In genomic region chr18:47120428-47120827, GRCh38 we compare ENCODE assay signal across 16 cellular contexts. TPM values are rescaled to one million over a fixed set of nuclear protein-coding genes. Genes with fewer than 3 reads are reported as not detected.
A peak's percentile ranks its signal among the peaks of the same experiment; 100 is the strongest.
DNase-seq lines count a peak whose midpoint lies in the region; ATAC-seq and TF ChIP-seq lines count a peak whose summit lies in the region.
"Had no signal": no experiment of that assay in that cellular context is flagged by ENCODE, and none has a peak within 500 bp of the region (broad histone marks: within the 10 kb centered on the region; RNA-seq: fewer than 3 reads in every experiment).

No MANE protein-coding gene starts in this region.

- H3K9me3 ChIP-seq in esophagus squamous epithelium (no peaks in the 10 kb centered on the region), H9 (ENCODE audit: control insufficient read depth, low read depth, low read length) (no peaks in the 10 kb centered on the region), upper lobe of left lung (no peaks in the 10 kb centered on the region)
- H3K9me3 ChIP-seq: colonic mucosa, lower lobe of right lung, psoas muscle had no signal

- TF ChIP-seq EP300 in upper lobe of left lung (IDR thresholded peaks at IDR 0.05), result no peak

- intact Hi-C loops in esophagus squamous epithelium (cut with DNase I), result no loop called here

- H3K27ac ChIP-seq in esophagus squamous epithelium (no peak overlapping the region), H9 (ENCODE audit: insufficient read length, low read depth, low read length) (no peak overlapping the region), upper lobe of left lung (no peak overlapping the region)
- H3K27ac ChIP-seq: colonic mucosa, lower lobe of right lung, psoas muscle had no signal

- TF ChIP-seq CTCF in esophagus squamous epithelium (IDR thresholded peaks at IDR 0.05) (no peak), H9 (conservative IDR thresholded peaks at IDR 0.05) (no peak), upper lobe of left lung (IDR thresholded peaks at IDR 0.05) (no peak)

- no peaks in the 10 kb centered on the region for H3K9me3 Mint-ChIP-seq in H9
- H3K9me3 Mint-ChIP-seq: CD4-positive, CD25-positive, alpha-beta regulatory T cell had no signal

- no peak overlapping the region for H3K4me3 Mint-ChIP-seq in H9
- H3K4me3 Mint-ChIP-seq: CD4-positive, CD25-positive, alpha-beta regulatory T cell had no signal

- H3K9ac ChIP-seq in H9 (ENCODE audit: extremely low read depth, insufficient read length, low read length), result no peak overlapping the region

- no peak overlapping the region for H3K4me2 ChIP-seq in H9 (ENCODE audit: insufficient read depth, insufficient read length, low read length)

- no peak overlapping the region for H2BK20ac ChIP-seq in H9 (ENCODE audit: low read depth, low read length, poor library complexity, severe bottlenecking)

- H3K4me1 ChIP-seq in esophagus squamous epithelium, result no peaks in the 10 kb centered on the region
- H3K4me1 ChIP-seq in H9 (ENCODE audit: insufficient read depth, low read length), result no peaks in the 10 kb centered on the region; the same call in 1 of the 2 replicates
- H3K4me1 ChIP-seq in upper lobe of left lung, result no peaks in the 10 kb centered on the region
- H3K4me1 ChIP-seq: colonic mucosa, lower lobe of right lung, psoas muscle had no signal

- H2BK15ac ChIP-seq in H9 (ENCODE audit: low read depth, low read length), result no peak overlapping the region

- no peak overlapping the region for H2BK12ac ChIP-seq in H9 (ENCODE audit: insufficient read length, low read depth, low read length)

- no peaks in the 10 kb centered on the region for H3K79me1 ChIP-seq in H9 (ENCODE audit: insufficient read depth, low read depth, low read length, poor library complexity, severe bottlenecking)

- H3K36me3 ChIP-seq in esophagus squamous epithelium (peaks cover 0 to 75% (median 0%) of the 10 kb centered on the region in 3 donors), upper lobe of left lung (peaks cover 0 to 15% (median 0%) of the 10 kb centered on the region in 4 donors)
- H3K36me3 ChIP-seq: colonic mucosa had no signal

- H3T11ph ChIP-seq in H9 (ENCODE audit: low read length), result no peak overlapping the region

- H3K23me2 ChIP-seq in H9 (ENCODE audit: insufficient read length, low read depth, low read length, poor library complexity, severe bottlenecking), result no peaks in the 10 kb centered on the region

- H3K27ac Mint-ChIP-seq in H9, result no peak overlapping the region
- H3K27ac Mint-ChIP-seq: CD4-positive, CD25-positive, alpha-beta regulatory T cell had no signal

- H4K8ac ChIP-seq in H9 (replicated peaks; ENCODE audit: insufficient read length, low read depth, low read length), result no peak overlapping the region

- no peaks in the 10 kb centered on the region for H4K20me1 ChIP-seq in H9 (ENCODE audit: control insufficient read depth, insufficient read depth, insufficient read length)

- no peak overlapping the region for H2BK5ac ChIP-seq in H9 (ENCODE audit: insufficient read length, low read length)

- peaks cover 8 to 38% (median 25%) of the 10 kb centered on the region in 3 experiments for H3K36me3 Mint-ChIP-seq in H9 (ENCODE audit: insufficient read depth in 1 of 3, low read depth in 3 of 3)

- H2AK5ac ChIP-seq in H9 (ENCODE audit: insufficient read length, low read length), result no peak overlapping the region

- no peak overlapping the region for H3K18ac ChIP-seq in H9 (ENCODE audit: insufficient read length, low read depth, low read length)

- H3K4me3 ChIP-seq in esophagus squamous epithelium (no peak overlapping the region), upper lobe of left lung (no peak overlapping the region)
- H3K4me3 ChIP-seq: colonic mucosa, K562, lower lobe of right lung, psoas muscle had no signal

- DNase-seq in CMK (ENCODE audit: low read depth), result peak; percentile 20
- DNase-seq in esophagus squamous epithelium (lab: John Stamatoyannopoulos, UW), result no peak
- no peak for DNase-seq in H9
- no peak for DNase-seq in NCI-H526 (lab: John Stamatoyannopoulos, UW)
- DNase-seq in upper lobe of left lung, result no peak
- DNase-seq: colonic mucosa, foreskin melanocyte, lower lobe of right lung, NCI-H446 treated with DMSO at 0.1 percent for 48 hours, psoas muscle had no signal

- H3K27me3 ChIP-seq in esophagus squamous epithelium, result no peaks in the 10 kb centered on the region
- no peaks in the 10 kb centered on the region; the same call in 1 of the 2 replicates for H3K27me3 ChIP-seq in H9 (ENCODE audit: insufficient read depth, low read length)
- H3K27me3 ChIP-seq in upper lobe of left lung, result no peaks in the 10 kb centered on the region
- H3K27me3 ChIP-seq: colonic mucosa had no signal

- no peak overlapping the region for H4K5ac ChIP-seq in H9 (ENCODE audit: insufficient read length, low read depth, low read length)

- H3K79me2 ChIP-seq in H9 (ENCODE audit: insufficient read depth, low read length), result no peaks in the 10 kb centered on the region

- no peaks in the 10 kb centered on the region for H3K27me3 Mint-ChIP-seq in H9 (ENCODE audit: low read depth)
- H3K27me3 Mint-ChIP-seq: CD4-positive, CD25-positive, alpha-beta regulatory T cell had no signal

- H3K56ac ChIP-seq in H9 (ENCODE audit: insufficient read length, low read depth, low read length), result no peak overlapping the region

- ATAC-seq in GM18867 (IDR thresholded peaks at IDR 0.05; ENCODE audit: unreplicated experiment) (peak; percentile 97), HG02588 (IDR thresholded peaks at IDR 0.05; ENCODE audit: unreplicated experiment) (peak; percentile 83), HG03442 (IDR thresholded peaks at IDR 0.05; ENCODE audit: unreplicated experiment) (peak; percentile 96), upper lobe of left lung (ENCODE audit: low FRiP score in 2 of 2) (no peak)
- ATAC-seq: K562, lower lobe of right lung, psoas muscle, SK-N-SH treated with all-trans-retinoic acid at 6 μM for 48 hours had no signal

- H2BK120ac ChIP-seq in H9 (ENCODE audit: low read depth, low read length, poor library complexity, severe bottlenecking), result no peak overlapping the region

- H3K4ac ChIP-seq in H9 (ENCODE audit: low read depth, low read length), result no peak overlapping the region

- H4K91ac ChIP-seq in H9 (ENCODE audit: insufficient read length, low read depth, low read length), result no peak overlapping the region

- H3K23ac ChIP-seq in H9 (ENCODE audit: insufficient read length, low read depth, low read length), result no peak overlapping the region

- H3K4me1 Mint-ChIP-seq in H9, result peaks cover 11 to 14% of the 10 kb centered on the region in 2 experiments

- H2AFZ ChIP-seq in H9 (ENCODE audit: low read length), result no peak overlapping the region

- H3K14ac ChIP-seq in H9 (ENCODE audit: insufficient read depth, low read length), result no peak overlapping the region

- TF ChIP-seq POLR2A in esophagus squamous epithelium (IDR thresholded peaks at IDR 0.05), result no peak
- no peak for TF ChIP-seq POLR2A in upper lobe of left lung (IDR thresholded peaks at IDR 0.05)

- WGBS in esophagus squamous epithelium, 2 donors, result 64 to 89% methylated on average over 4 of the region's 4 CpGs
- WGBS in H9 (ENCODE audit: extremely low coverage, insufficient read length, low lambda C conversion rate), result no CpG with 5 or more reads among the region's 4 CpGs
- 70 to 71% methylated on average over 4 of the region's 4 CpGs for WGBS in upper lobe of left lung, 2 donors

RNA-seq across cellular contexts. Expression of gene HDHD2, which starts 29.9 kb away (rescaled TPM):
- total RNA-seq in esophagus squamous epithelium (10 to 100 TPM; 14.9 to 22.9 (median 18.8) TPM), H9 (2021) (51.0 and 58.5 TPM in 2 replicates), upper lobe of left lung (10 to 100 TPM; 19.0 to 39.1 (median 32.1) TPM)

RNA-seq across cellular contexts. Expression of gene IER3IP1, which starts 55.7 kb away (rescaled TPM):
- total RNA-seq in esophagus squamous epithelium (10 to 100 TPM in 2 of 4 donors, 1 to 10 TPM in 2; 5.3 to 14.1 (median 11.1) TPM), H9 (2021) (7.6 and 8.8 TPM in 2 replicates), upper lobe of left lung (10 to 100 TPM; 10.5 to 24.0 (median 15.4) TPM)

Comparison
In these comparisons a context has a peak if more than half of its experiments do, and no peak if none do; other contexts are left out.
1. ATAC-seq: peak in GM18867 (single experiment), HG02588 (single experiment) and HG03442 (single experiment); none in upper lobe of left lung (0 of 2).